In genomic region chr7:116180302-116180701, GRCh38 we compare ENCODE assay signal across 8 cellular contexts. TPM values are rescaled to one million over a fixed set of nuclear protein-coding genes. Genes with fewer than 3 reads are reported as not detected.
DNase-seq lines count a peak whose midpoint lies in the region; ATAC-seq and TF ChIP-seq lines count a peak whose summit lies in the region.

No MANE protein-coding gene starts in this region.

- H3K27me3 ChIP-seq in upper lobe of left lung: no peaks in the 10 kb centered on the region

- no peaks in the 10 kb centered on the region for H3K36me3 ChIP-seq in upper lobe of left lung

- peaks cover 0 to 4% (median 0%) of the 10 kb centered on the region in 4 donors for H3K4me1 ChIP-seq in upper lobe of left lung

- DNase-seq in Caki2 (ENCODE audit: low read depth): peak; percentile 54
- peak; percentile 63 for DNase-seq in NCI-H460 (ENCODE audit: extremely low read depth, low read depth)
- peak; percentile 50 for DNase-seq in astrocyte of the cerebellum (ENCODE audit: low read depth)
- DNase-seq in inferior parietal cortex (ENCODE audit: extremely low spot score): peak; percentile 23
- DNase-seq in upper lobe of left lung: no peak
- DNase-seq in NCI-H2227 treated with DMSO at 0.1 percent for 48 hours (lab: John Stamatoyannopoulos, UW): no peak

- TF ChIP-seq EP300 in upper lobe of left lung (IDR thresholded peaks at IDR 0.05): no peak

- TF ChIP-seq CTCF in astrocyte of the cerebellum (IDR thresholded peaks at IDR 0.05; ENCODE audit: low read depth, low read length, missing control alignments) (peak; percentile 70), upper lobe of left lung (IDR thresholded peaks at IDR 0.05) (peak; percentile 66 to 84 (median 77))

- peaks cover 0 to 5% (median 0%) of the 10 kb centered on the region in 4 donors for H3K9me3 ChIP-seq in upper lobe of left lung

- no peak for TF ChIP-seq POLR2A in upper lobe of left lung (IDR thresholded peaks at IDR 0.05)

- H3K4me3 ChIP-seq in astrocyte of the cerebellum (ENCODE audit: low read depth, low read length): no peak overlapping the region
- H3K4me3 ChIP-seq in upper lobe of left lung: no peak overlapping the region

- WGBS in upper lobe of left lung, 2 donors: 52 to 54% methylated on average over 2 of the region's 2 CpGs

- in situ Hi-C loops in Caki2 (cut with HindIII; ENCODE audit: low pct_unique_long_range_greater_than_20kb, low sequenced_read_pairs) (no loop called here), astrocyte of the cerebellum (cut with HindIII; ENCODE audit: low sequenced_read_pairs) (no loop called here)

- no peak overlapping the region for H3K27ac ChIP-seq in upper lobe of left lung

- ATAC-seq in GM18519 (IDR thresholded peaks at IDR 0.05; ENCODE audit: low FRiP score, unreplicated experiment) (peak; percentile 76), HG02973 (IDR thresholded peaks at IDR 0.05; ENCODE audit: unreplicated experiment) (peak; percentile 78), upper lobe of left lung (ENCODE audit: low FRiP score in 2 of 2) (peak in 1 of 2 donors; percentile 81)

RNA-seq across cellular contexts. Expression of gene TES, which starts 30.0 kb away (rescaled TPM):
- 82.8 and 134 TPM in 2 replicates for total RNA-seq in Caki2 (2014; rRNA removed; shearing (Covaris generic); ENCODE audit: low replicate concordance)
- total RNA-seq in NCI-H460 (2014; rRNA removed; shearing (Covaris generic)): 118 TPM in 2 replicates
- polyA plus RNA-seq in NCI-H460 (2014; cell fraction: nucleus; rRNA removed): 89.4 and 143 TPM in 2 replicates
- total RNA-seq in upper lobe of left lung: 100 to 1,000 TPM in 2 of 6 donors, 10 to 100 TPM in 4; 58.0 to 159 (median 87.1) TPM

Comparison
In these comparisons a context has a peak if more than half of its experiments do, and no peak if none do; other contexts are left out.
1. DNase-seq: peak in Caki2 (single experiment), NCI-H460 (single experiment), astrocyte of the cerebellum (single experiment) and inferior parietal cortex (single experiment); none in upper lobe of left lung (0 of 2) and NCI-H2227 treated with DMSO at 0.1 percent for 48 hours (single experiment).